Comparison of ENCODE assay signal across 11 cellular contexts in genomic region chr5:61603211-61603908, GRCh38.
DNase-seq lines count a peak whose midpoint lies in the region; ATAC-seq and TF ChIP-seq lines count a peak whose summit lies in the region.
"Had no signal": no experiment of that assay in that cellular context is flagged by ENCODE, and none has a peak within 500 bp of the region (broad histone marks: within the 10 kb centered on the region; RNA-seq: fewer than 3 reads in every experiment).

No MANE protein-coding gene starts in this region.

- no peak for TF ChIP-seq POLR2A in adrenal gland (IDR thresholded peaks at IDR 0.05)

- H3K4me3 ChIP-seq in adrenal gland = no peak overlapping the region
- no peak overlapping the region for H3K4me3 ChIP-seq in right cardiac atrium (ENCODE audit: low read length)
- H3K4me3 ChIP-seq: skin epidermis had no signal

- no peak for TF ChIP-seq CTCF in adrenal gland (IDR thresholded peaks at IDR 0.05)

- DNase-seq in NCI-H1092 treated with DMSO at 0.1 percent for 48 hours (lab: John Stamatoyannopoulos, UW) = peak; percentile 1
- DNase-seq in NCI-H1092 (lab: John Stamatoyannopoulos, UW) = no peak
- DNase-seq in adrenal gland = peak in 5 of 7 donors; percentile 34 to 76 (median 44)
- DNase-seq in right cardiac atrium = peak; percentile 38 to 80 (median 78)
- no peak for DNase-seq in sciatic nerve (ENCODE audit: low spot score)
- DNase-seq in DMS79 (lab: John Stamatoyannopoulos, UW) = no peak
- no peak for DNase-seq in NCI-H82 (lab: John Stamatoyannopoulos, UW)
- DNase-seq: 8988T, KG1 had no signal

- no peak overlapping the region for H3K27ac ChIP-seq in adrenal gland
- no peak overlapping the region for H3K27ac ChIP-seq in right cardiac atrium (ENCODE audit: low read length)
- H3K27ac ChIP-seq: skin epidermis had no signal

- ATAC-seq in right cardiac atrium (peak; percentile 71 to 76), sciatic nerve (peak; percentile 58), HG02642 (IDR thresholded peaks at IDR 0.05; ENCODE audit: poor library complexity, unreplicated experiment) (no peak)

- H3K27me3 ChIP-seq in adrenal gland (no peaks in the 10 kb centered on the region), right cardiac atrium (ENCODE audit: control insufficient read depth, insufficient read depth) (no peaks in the 10 kb centered on the region)

- H3K9me3 ChIP-seq in adrenal gland (replicated peaks in 1 of 3) (no peaks in the 10 kb centered on the region), right cardiac atrium (ENCODE audit: control insufficient read depth, low read length) (no peaks in the 10 kb centered on the region)

- WGBS in adrenal gland, 4 donors = 57 to 71% (median 62%) methylated on average over 6 of the region's 6 CpGs
- 37% methylated on average over 6 of the region's 6 CpGs for WGBS in right cardiac atrium

- H3K4me1 ChIP-seq in adrenal gland (replicated peaks in 1 of 2) (peaks cover 0 to 13% of the 10 kb centered on the region in 2 donors), right cardiac atrium (ENCODE audit: control insufficient read depth, insufficient read depth, low read length) (peaks cover 3% of the 10 kb centered on the region)

- intact Hi-C loops in adrenal gland (cut with DNase I) (no loop called here), right cardiac atrium (cut with DNase I) (no loop called here), sciatic nerve (cut with DNase I) (no loop called here)

- no peaks in the 10 kb centered on the region for H3K36me3 ChIP-seq in adrenal gland (replicated peaks in 1 of 2)

Comparison
In these comparisons a context has a peak if more than half of its experiments do, and no peak if none do; other contexts are left out.
1. DNase-seq: peak in NCI-H1092 treated with DMSO at 0.1 percent for 48 hours (single experiment), adrenal gland (5 of 7) and right cardiac atrium (3 of 3); none in NCI-H1092 (single experiment), sciatic nerve (single experiment), DMS79 (single experiment) and NCI-H82 (single experiment).